In genomic region chr19:13055213-13056051, GRCh38 we compare ENCODE assay signal across 9 cellular contexts. TPM values are rescaled to one million over a fixed set of nuclear protein-coding genes. Genes with fewer than 3 reads are reported as not detected.
DNase-seq lines count a peak whose midpoint lies in the region; ATAC-seq, FAIRE-seq and TF ChIP-seq lines count a peak whose summit lies in the region.
"Had no signal": no experiment of that assay in that cellular context is flagged by ENCODE, and none has a peak within 500 bp of the region (broad histone marks: within the 10 kb centered on the region; RNA-seq: fewer than 3 reads in every experiment).

No MANE protein-coding gene starts in this region.

- peaks cover 11 to 55% of the 10 kb centered on the region in 2 experiments for H3K4me1 ChIP-seq in K562 (replicated peaks in 1 of 2; ENCODE audit: control insufficient read depth in 2 of 2, insufficient read depth in 2 of 2, low read length in 2 of 2)
- peaks cover 30% of the 10 kb centered on the region for H3K4me1 ChIP-seq in iPS-20b (ENCODE audit: insufficient read depth, low read length)

- no peak for TF ChIP-seq RAD21 in K562 (CRISPR knock-in tag; conservative IDR thresholded peaks at IDR 0.05 in 1 of 2, IDR thresholded peaks at IDR 0.05 in 1 of 2)

- DNase-seq in H4 (ENCODE audit: low spot score), result peak; percentile 90
- no peak for DNase-seq in K562 (ENCODE audit: extremely low read depth in 1 of 4, low spot score in 3 of 4)
- no peak for DNase-seq in T-cell
- DNase-seq in endothelial cell (ENCODE audit: low spot score), result no peak

- H3K4me2 ChIP-seq in K562 (ENCODE audit: insufficient read depth, low read length), result no peak overlapping the region

- H3K9me3 ChIP-seq in K562 (replicated peaks; ENCODE audit: control insufficient read depth, insufficient read depth, low read depth, low read length), result no peaks in the 10 kb centered on the region
- no peaks in the 10 kb centered on the region for H3K9me3 ChIP-seq in iPS-20b (ENCODE audit: insufficient read depth, low read depth, low read length)
- H3K9me3 ChIP-seq: neutrophil had no signal

- H3K27me3 ChIP-seq in K562 (ENCODE audit: control insufficient read depth in 2 of 2, insufficient read depth in 2 of 2, low read length in 2 of 2) (no peaks in the 10 kb centered on the region), iPS-20b (ENCODE audit: insufficient read depth, low read length) (peaks cover 100% of the 10 kb centered on the region)

- CTCF ChIA-PET in K562 (lab: Yijun Ruan, JAX; ENCODE audit: low intra/inter-chr PET ratio) (no interaction called here), T-cell (lab: Charles Lee) (no interaction called here)

- H3K79me2 ChIP-seq in K562 (ENCODE audit: control insufficient read depth, insufficient read depth, low read length), result peaks cover 11% of the 10 kb centered on the region; the same call in 2 of the 3 replicates

- H3K9me3 Mint-ChIP-seq in T-cell (no peaks in the 10 kb centered on the region), endothelial cell (ENCODE audit: unreplicated experiment) (no peaks in the 10 kb centered on the region)

- TF ChIP-seq POLR2A in K562 (conservative IDR thresholded peaks at IDR 0.05), result no peak

- POLR2A ChIA-PET in K562 (lab: Yijun Ruan, JAX), result interaction anchor here (1.2 to 1.9 kb wide), 3 partner anchors 8 to 24 kb away, joined by 3 to 11 read pairs (median 7); no protein-coding TSS in a partner anchor
- POLR2A ChIA-PET in T-cell (lab: Charles Lee), result interaction anchor here in 1 of 2 donors (0.6 kb wide), 1 partner anchor 24 kb away, joined by 4 read pairs; no protein-coding TSS in a partner anchor

- no peak for TF ChIP-seq EP300 in K562 (IDR thresholded peaks at IDR 0.05; ENCODE audit: low read length)

- intact Hi-C loops in K562 (cut with micrococcal nuclease), result no loop called here

- peak overlapping the region in 1 of 2 experiments; percentile 50; a peak in 1 of 4 replicates for H3K9ac ChIP-seq in K562 (ENCODE audit: insufficient read depth in 1 of 2, low read depth in 2 of 2, low read length in 2 of 2)
- peak overlapping the region; percentile 10; the same call in 1 of the 2 replicates for H3K9ac ChIP-seq in iPS-20b (ENCODE audit: low read depth, low read length)

- peaks cover 50% of the 10 kb centered on the region for H4K20me1 ChIP-seq in K562 (replicated peaks; ENCODE audit: control insufficient read depth, insufficient read depth, low read length)

- H3K36me3 Mint-ChIP-seq in T-cell (no peaks in the 10 kb centered on the region), endothelial cell (ENCODE audit: low read depth, unreplicated experiment) (peaks cover 5% of the 10 kb centered on the region)

- peaks cover 6% of the 10 kb centered on the region for H3K9me1 ChIP-seq in K562 (ENCODE audit: control insufficient read depth, insufficient read depth, low read length)

- H3K4me3 Mint-ChIP-seq in T-cell, result no peak overlapping the region
- no peak overlapping the region for H3K4me3 Mint-ChIP-seq in endothelial cell (ENCODE audit: unreplicated experiment)

- H3K27me3 Mint-ChIP-seq in T-cell (peaks cover 3 to 11% of the 10 kb centered on the region in 2 donors), endothelial cell (ENCODE audit: unreplicated experiment) (peaks cover 12% of the 10 kb centered on the region)

- no peaks in the 10 kb centered on the region for H3K36me3 ChIP-seq in K562 (ENCODE audit: control insufficient read depth, insufficient read depth, low read length)
- no peaks in the 10 kb centered on the region for H3K36me3 ChIP-seq in iPS-20b (ENCODE audit: insufficient read depth, low read depth, low read length)
- H3K36me3 ChIP-seq: neutrophil had no signal

- in situ Hi-C loops in K562 (cut with MboI), result no loop called here

- ATAC-seq in K562 (no peak), HG03175 (IDR thresholded peaks at IDR 0.05; ENCODE audit: unreplicated experiment) (no peak), T-cell (replicated peaks in 1 of 4) (no peak), GM18498 (IDR thresholded peaks at IDR 0.05; ENCODE audit: unreplicated experiment) (no peak)

- H2AFZ ChIP-seq in K562 (ENCODE audit: low read depth, low read length), result no peak overlapping the region

- H3K4me1 Mint-ChIP-seq in T-cell (peaks cover 10 to 15% (median 14%) of the 10 kb centered on the region in 3 donors), endothelial cell (ENCODE audit: unreplicated experiment) (peaks cover 68% of the 10 kb centered on the region)

- H3K4me3 ChIP-seq in K562 (no peak overlapping the region), iPS-20b (ENCODE audit: low read length) (peak overlapping the region; percentile 44), skin epidermis (peak overlapping the region in 1 of 7 experiments; percentile 17)

- no TSS peak for BruUV-seq in K562 (replicated peaks; lab: Mats Ljungman, UMichigan)

- TF ChIP-seq CTCF in K562 (IDR thresholded peaks at IDR 0.05 in 2 of 3, conservative IDR thresholded peaks at IDR 0.05 in 1 of 3; ENCODE audit: insufficient read depth in 2 of 3, low read depth in 1 of 3, low read length in 3 of 3), result no peak
- TF ChIP-seq CTCF in endothelial cell (IDR thresholded peaks at IDR 0.05; ENCODE audit: unreplicated experiment), result no peak

- H3K27ac ChIP-seq in K562 (ENCODE audit: extremely low read depth, low read depth, low read length) (no peak overlapping the region), iPS-20b (ENCODE audit: low read length) (no peak overlapping the region), skin epidermis (peak overlapping the region; percentile 26 to 95 (median 85))
- H3K27ac ChIP-seq: neutrophil had no signal

- WGBS in K562 (ENCODE audit: insufficient coverage, low coverage, missing lambda C conversion rate), result 82% methylated on average over 11 of the region's 29 CpGs

- no peak for FAIRE-seq in K562 (lab: Jason Lieb, UNC)

- H3K27ac Mint-ChIP-seq in T-cell, result no peak overlapping the region
- H3K27ac Mint-ChIP-seq in endothelial cell (ENCODE audit: unreplicated experiment), result no peak overlapping the region

TF ChIP-seq in K562, 482 proteins besides CTCF, POLR2A, EP300 and RAD21:
- TF ChIP-seq POU5F1 (IDR thresholded peaks at IDR 0.05; ENCODE audit: borderline replicate concordance, low read depth, low read length, partially characterized antibody), result no peak
- TF ChIP-seq ZBTB33 (CRISPR knock-in tag; IDR thresholded peaks at IDR 0.05), result 0 out of 2 replicates have a peak, but pooled peaks have one; percentile 38
TF ChIP-seq in K562: peak in this region for 1.

RNA-seq across cellular contexts. Expression of gene LYL1, which starts 47.2 kb away (rescaled TPM):
- not detected in 2 replicates for total RNA-seq in H4 (2014; rRNA removed; shearing (Covaris generic))
- 54.5 and 112 TPM in 2 replicates for total RNA-seq in K562 (2011; cell fraction: chromatin; rRNA removed; ENCODE audit: low replicate concordance)
- total RNA-seq in K562 (2011; cell fraction: nucleolus; rRNA removed), result 105 and 123 TPM in 2 replicates
- 74.6 and 89.7 TPM in 2 replicates for total RNA-seq in K562 (2011; cell fraction: nucleoplasm; rRNA removed)
- total RNA-seq in K562 (2014; rRNA removed) (266 and 312 TPM in 2 replicates), K562 (2014; rRNA removed; fragmentation: Illumina TruSeq; extraction: Trizol) (13.2 and 17.7 TPM in 2 replicates), K562 (2015; rRNA removed; fragmentation: Illumina TruSeq; extraction: Trizol) (89.9 and 108 TPM in 2 replicates), K562 (2021) (216 and 218 TPM in 2 replicates), T-cell (10 to 100 TPM in 3 of 5 donors, 1 to 10 TPM in 2; 3.4 to 20.6 (median 15.4) TPM), endothelial cell (ENCODE audit: unreplicated experiment) (68.6 TPM)
- polyA plus RNA-seq in K562 (2011; rRNA removed) (34.0 and 47.0 TPM in 2 replicates), K562 (2014; fragmentation: Illumina TruSeq; extraction: Trizol) (17.8 and 71.5 TPM in 2 replicates), K562 (2014; fragmentation: Nextera tagmentation; extraction: Ambion mirVana) (1 to 10 TPM; 1.3 to 1.6 TPM), K562 (2014; rRNA removed) (165 and 175 TPM in 2 replicates)
- polyA plus RNA-seq in K562 (2011; cell fraction: cytosol; rRNA removed), result 73.1 and 246 TPM in 2 replicates
- 76.6 and 132 TPM in 2 replicates for polyA plus RNA-seq in K562 (2011; cell fraction: nucleus; rRNA removed)
- 144 and 229 TPM in 2 replicates for polyA plus RNA-seq in K562 (2012)
- 12.7 and 14.2 TPM in 2 replicates for polyA minus RNA-seq in K562 (2011; rRNA and poly(A)+ RNA removed)
- 46.0 and 79.3 TPM in 2 replicates for polyA minus RNA-seq in K562 (2011; cell fraction: cytosol; rRNA and poly(A)+ RNA removed)
- 37.4 and 52.3 TPM in 2 replicates for polyA minus RNA-seq in K562 (2011; cell fraction: nucleus; rRNA and poly(A)+ RNA removed)

Comparison
In these comparisons a context has a peak if more than half of its experiments do, and no peak if none do; other contexts are left out.
1. H3K27ac ChIP-seq: peak in skin epidermis (21 of 21); none in K562 (single experiment) and iPS-20b (single experiment).